Comparison of ENCODE assay signal across 14 cellular contexts in genomic region chr15:68432665-68433064, GRCh38. TPM values are rescaled to one million over a fixed set of nuclear protein-coding genes. Genes with fewer than 3 reads are reported as not detected.
DNase-seq lines count a peak whose midpoint lies in the region; ATAC-seq, FAIRE-seq and TF ChIP-seq lines count a peak whose summit lies in the region.
"Had no signal": no experiment of that assay in that cellular context is flagged by ENCODE, and none has a peak within 500 bp of the region (broad histone marks: within the 10 kb centered on the region; RNA-seq: fewer than 3 reads in every experiment).

No MANE protein-coding gene starts in this region.

- H3K79me2 ChIP-seq in HepG2 (ENCODE audit: insufficient read depth, low read length) = no peaks in the 10 kb centered on the region
- no peaks in the 10 kb centered on the region for H3K79me2 ChIP-seq in H1 (ENCODE audit: control insufficient read depth in 1 of 2, insufficient read depth in 2 of 2, low read length in 2 of 2)

- no peak overlapping the region for H2BK15ac ChIP-seq in H1 (ENCODE audit: low read length)

- peaks cover 84% of the 10 kb centered on the region for H3K27me3 Mint-ChIP-seq in nephron progenitor cell (ENCODE audit: low read depth, poor library complexity)
- peaks cover 57% of the 10 kb centered on the region for H3K27me3 Mint-ChIP-seq in activated T-helper 17 cell treated with anti-CD3 and anti-CD28 coated beads, Interleukin-2, amount 50 U/mL, for 72 hours

- WGBS in HepG2 (ENCODE audit: low lambda C conversion rate) = 38% methylated on average over 9 of the region's 9 CpGs
- WGBS in right lobe of liver (ENCODE audit: insufficient coverage, low coverage, low lambda C conversion rate, missing lambda C conversion rate) = 45% methylated on average over 9 of the region's 9 CpGs
- WGBS in H1 (ENCODE audit: extremely low coverage in 1 of 2, insufficient coverage in 1 of 2, insufficient read length in 1 of 2, insufficient replicate concordance in 2 of 2, low coverage in 1 of 2, low lambda C conversion rate in 2 of 2, missing lambda C conversion rate in 1 of 2), 2 experiments = 84% methylated on average over 9 of the region's 9 CpGs; no CpG with 5 or more reads in 1 of the 2 experiments

- peaks cover 8% of the 10 kb centered on the region; the same call in 1 of the 2 replicates for H3K23me2 ChIP-seq in H1 (ENCODE audit: low read depth, low read length)

- H3K27me3 ChIP-seq in HepG2 (ENCODE audit: control insufficient read depth in 1 of 2, insufficient read depth in 2 of 2, low read length in 2 of 2) (peaks cover 4 to 52% of the 10 kb centered on the region in 2 experiments; a peak in 4 of 5 replicates), right lobe of liver (peaks cover 0 to 16% of the 10 kb centered on the region in 2 donors), H1 (replicated peaks in 1 of 4; ENCODE audit: control insufficient read depth in 3 of 4, extremely low read depth in 1 of 4, insufficient read depth in 3 of 4, low read length in 3 of 4) (peaks cover 32 to 52% (median 51%) of the 10 kb centered on the region in 4 experiments), lower lobe of right lung (ENCODE audit: low read depth) (peaks cover 45% of the 10 kb centered on the region)

- no peak overlapping the region for H2BK120ac ChIP-seq in H1 (replicated peaks; ENCODE audit: low read depth, low read length)

- peak overlapping the region; percentile 74 for H3K4me3 Mint-ChIP-seq in nephron progenitor cell
- H3K4me3 Mint-ChIP-seq in activated T-helper 17 cell treated with anti-CD3 and anti-CD28 coated beads, Interleukin-2, amount 50 U/mL, for 72 hours = no peak overlapping the region
- H3K4me3 Mint-ChIP-seq: dendritic cell treated with granulocyte-macrophage colony-stimulating factor and Interleukin-4, amounts not matched to agents 40 ng/mL and 50 ng/mL, for 4 days had no signal

- TF ChIP-seq POLR2A in HepG2 (IDR thresholded peaks at IDR 0.05; ENCODE audit: insufficient read depth in 1 of 2, low read depth in 2 of 2, low read length in 2 of 2) = no peak
- no peak for TF ChIP-seq POLR2A in right lobe of liver (IDR thresholded peaks at IDR 0.05)
- no peak for TF ChIP-seq POLR2A in H1 (IDR thresholded peaks at IDR 0.05; ENCODE audit: control extremely low read depth in 1 of 2, low read depth in 2 of 2, low read length in 2 of 2)

- TF ChIP-seq EP300 in HepG2 (IDR thresholded peaks at IDR 0.05; ENCODE audit: low read depth in 2 of 2, low read length in 2 of 2) (no peak), HepG2 (CRISPR knock-in tag; IDR thresholded peaks at IDR 0.05; ENCODE audit: borderline replicate concordance) (no peak), H1 (IDR thresholded peaks at IDR 0.05; ENCODE audit: borderline replicate concordance in 1 of 2, low read depth in 2 of 2, low read length in 2 of 2) (no peak)

- ATAC-seq in HepG2 (no peak), right lobe of liver (no peak), lower lobe of right lung (no peak)
- no peak for ATAC-seq in activated T-helper 17 cell treated with anti-CD3 and anti-CD28 coated beads, Interleukin-2, amount 50 U/mL, for 72 hours (replicated peaks)

- H4K5ac ChIP-seq in H1 (ENCODE audit: insufficient read length, low read depth, low read length) = no peak overlapping the region

- no peak overlapping the region for H3K14ac ChIP-seq in H1 (ENCODE audit: insufficient read length)

- H3K36me3 Mint-ChIP-seq in nephron progenitor cell (ENCODE audit: low read depth) = no peaks in the 10 kb centered on the region
- no peaks in the 10 kb centered on the region for H3K36me3 Mint-ChIP-seq in activated T-helper 17 cell treated with anti-CD3 and anti-CD28 coated beads, Interleukin-2, amount 50 U/mL, for 72 hours (ENCODE audit: low read depth)

- H3K4ac ChIP-seq in H1 (replicated peaks; ENCODE audit: insufficient read length, low read depth, low read length) = no peak overlapping the region

- intact Hi-C loops in HepG2 (cut with micrococcal nuclease; ENCODE audit: unreplicated experiment) (no loop called here), right lobe of liver (cut with DNase I) (no loop called here), lower lobe of right lung (cut with DNase I) (no loop called here)

- no peak overlapping the region for H2BK5ac ChIP-seq in H1 (ENCODE audit: low read depth, low read length)

- H4K8ac ChIP-seq in H1 (ENCODE audit: extremely low read depth, insufficient read depth, low read length) = no peak overlapping the region

- no TSS peak for BruUV-seq in HepG2 (replicated peaks; lab: Mats Ljungman, UMichigan)

- no peak overlapping the region for H3K27ac Mint-ChIP-seq in nephron progenitor cell
- no peak overlapping the region for H3K27ac Mint-ChIP-seq in activated T-helper 17 cell treated with anti-CD3 and anti-CD28 coated beads, Interleukin-2, amount 50 U/mL, for 72 hours
- H3K27ac Mint-ChIP-seq: dendritic cell treated with granulocyte-macrophage colony-stimulating factor and Interleukin-4, amounts not matched to agents 40 ng/mL and 50 ng/mL, for 4 days had no signal

- no peak overlapping the region for H2AFZ ChIP-seq in HepG2 (ENCODE audit: low read length)
- no peak overlapping the region for H2AFZ ChIP-seq in H1 (ENCODE audit: low read length)

- no peaks in the 10 kb centered on the region for H3K9me3 Mint-ChIP-seq in nephron progenitor cell
- no peaks in the 10 kb centered on the region for H3K9me3 Mint-ChIP-seq in activated T-helper 17 cell treated with anti-CD3 and anti-CD28 coated beads, Interleukin-2, amount 50 U/mL, for 72 hours
- H3K9me3 Mint-ChIP-seq: dendritic cell treated with granulocyte-macrophage colony-stimulating factor and Interleukin-4, amounts not matched to agents 40 ng/mL and 50 ng/mL, for 4 days had no signal

- H3K4me2 ChIP-seq in HepG2 (ENCODE audit: low read depth, low read length) (no peak overlapping the region), H1 (ENCODE audit: insufficient read depth in 1 of 2, low read depth in 2 of 2, low read length in 2 of 2) (peak overlapping the region; percentile 96 to 97; a peak in 3 of 4 replicates)

- no peak overlapping the region for H2AK5ac ChIP-seq in H1 (ENCODE audit: low read depth, low read length)

- no peak overlapping the region for H2BK12ac ChIP-seq in H1 (ENCODE audit: low read depth, low read length)

- H3K9ac ChIP-seq in HepG2 (ENCODE audit: insufficient read depth, low read depth, low read length) (no peak overlapping the region), H1 (replicated peaks in 1 of 4; ENCODE audit: extremely low read depth in 1 of 4, low read depth in 3 of 4, low read length in 3 of 4) (no peak overlapping the region)

- FAIRE-seq in HepG2 (lab: Jason Lieb, UNC) (no peak), H1 (lab: Jason Lieb, UNC) (no peak)
- FAIRE-seq: frontal cortex had no signal

- H4K20me1 ChIP-seq in HepG2 (ENCODE audit: insufficient read depth, low read length) (no peaks in the 10 kb centered on the region), H1 (replicated peaks in 1 of 2; ENCODE audit: control insufficient read depth in 1 of 2, insufficient read depth in 2 of 2, low read length in 2 of 2) (peaks cover 2 to 3% of the 10 kb centered on the region in 2 experiments)

- no peak overlapping the region for H3K23ac ChIP-seq in H1 (ENCODE audit: insufficient read length)

- no peaks in the 10 kb centered on the region for H3K4me1 ChIP-seq in HepG2 (ENCODE audit: insufficient read depth, low read length)
- peaks cover 0 to 11% (median 0%) of the 10 kb centered on the region in 4 donors for H3K4me1 ChIP-seq in right lobe of liver
- H3K4me1 ChIP-seq in H1 (replicated peaks in 1 of 4; ENCODE audit: control insufficient read depth in 3 of 4, insufficient read depth in 4 of 4, low read length in 3 of 4) = peaks cover 0 to 5% (median 2%) of the 10 kb centered on the region in 4 experiments; a peak in 4 of 7 replicates
- peaks cover 10% of the 10 kb centered on the region for H3K4me1 ChIP-seq in lower lobe of right lung

- H3K36me3 ChIP-seq in HepG2 (replicated peaks in 1 of 2; ENCODE audit: control insufficient read depth in 1 of 2, insufficient read depth in 2 of 2, low read length in 2 of 2) (no peaks in the 10 kb centered on the region), right lobe of liver (no peaks in the 10 kb centered on the region), H1 (ENCODE audit: control insufficient read depth in 2 of 4, insufficient read depth in 4 of 4, low read length in 3 of 4) (no peaks in the 10 kb centered on the region), lower lobe of right lung (no peaks in the 10 kb centered on the region)

- in situ Hi-C loops in HepG2 (cut with HindIII; ENCODE audit: extremely low pct_ligation_motif_present, low pct_unique_long_range_greater_than_20kb) = no loop called here

- POLR2A ChIA-PET in HepG2 (lab: Yijun Ruan, JAX) (no interaction called here), H1 (lab: Charles Lee; ENCODE audit: partially characterized antibody) (no interaction called here)

- CTCF ChIA-PET in HepG2 (lab: Yijun Ruan, JAX; ENCODE audit: low intra/inter-chr PET ratio, low total read pairs) = no interaction called here
- CTCF ChIA-PET in H1 (lab: Charles Lee; ENCODE audit: partially characterized antibody) = no interaction called here

- no peaks in the 10 kb centered on the region for H3K79me1 ChIP-seq in H1 (ENCODE audit: low read depth, low read length)

- no peak overlapping the region for H4K91ac ChIP-seq in H1 (replicated peaks; ENCODE audit: insufficient read length, low read length)

- DNase-seq in HepG2 (ENCODE audit: low spot score) (no peak), right lobe of liver (no peak), H1 (ENCODE audit: low read depth in 1 of 2, low spot score in 2 of 2) (no peak), nephron progenitor cell (no peak), NCI-H146 (lab: John Stamatoyannopoulos, UW) (no peak), NCI-H1694 (lab: John Stamatoyannopoulos, UW) (no peak), lower lobe of right lung (no peak)
- DNase-seq: activated CD4-positive, CD25-positive, alpha-beta regulatory T cell treated with anti-CD3 and anti-CD28 coated beads, Interleukin-2, amount 50 U/mL, for 72 hours; activated naive CD4-positive, alpha-beta T cell treated with Interleukin-2 at 50 U/mL for 16 hours had no signal

- H3K56ac ChIP-seq in H1 (replicated peaks; ENCODE audit: insufficient read length, low read depth, low read length) = no peak overlapping the region

- peaks cover 11% of the 10 kb centered on the region for H3K4me1 Mint-ChIP-seq in nephron progenitor cell
- no peaks in the 10 kb centered on the region for H3K4me1 Mint-ChIP-seq in activated T-helper 17 cell treated with anti-CD3 and anti-CD28 coated beads, Interleukin-2, amount 50 U/mL, for 72 hours

- no peak overlapping the region for H2BK20ac ChIP-seq in H1 (ENCODE audit: low read length)

- H3K27ac ChIP-seq in HepG2 (ENCODE audit: extremely low read length, insufficient read depth, low read length) = no peak overlapping the region
- no peak overlapping the region for H3K27ac ChIP-seq in right lobe of liver
- H3K27ac ChIP-seq in H1 (ENCODE audit: low read depth, low read length) = no peak overlapping the region
- no peak overlapping the region for H3K27ac ChIP-seq in lower lobe of right lung
- H3K27ac ChIP-seq: epithelial cell of prostate had no signal

- TF ChIP-seq RAD21 in HepG2 (CRISPR knock-in tag; IDR thresholded peaks at IDR 0.05) (no peak), H1 (IDR thresholded peaks at IDR 0.05 in 1 of 2, conservative IDR thresholded peaks at IDR 0.05 in 1 of 2; ENCODE audit: low read depth in 2 of 2, low read length in 2 of 2) (no peak)

- H3K4me3 ChIP-seq in HepG2 (replicated peaks in 1 of 3; ENCODE audit: insufficient read depth in 1 of 3, low read depth in 2 of 3, low read length in 3 of 3) (no peak overlapping the region), right lobe of liver (no peak overlapping the region), H1 (ENCODE audit: extremely low read depth in 1 of 4, insufficient read depth in 2 of 4, low read depth in 3 of 4, low read length in 4 of 4) (peak overlapping the region in 1 of 4 experiments; percentile 66; a peak in 1 of 8 replicates), lower lobe of right lung (no peak overlapping the region)

- no peak overlapping the region for H3K18ac ChIP-seq in H1 (ENCODE audit: extremely low read depth, low read length)

- TF ChIP-seq CTCF in HepG2 (CRISPR knock-in tag; IDR thresholded peaks at IDR 0.05) = no peak
- TF ChIP-seq CTCF in right lobe of liver (IDR thresholded peaks at IDR 0.05) = no peak
- TF ChIP-seq CTCF in H1 (IDR thresholded peaks at IDR 0.05; ENCODE audit: control extremely low read depth in 1 of 3, insufficient read depth in 1 of 3, low read depth in 1 of 3, low read length in 3 of 3) = no peak
- no peak for TF ChIP-seq CTCF in nephron progenitor cell (IDR thresholded peaks at IDR 0.05)
- no peak for TF ChIP-seq CTCF in lower lobe of right lung (IDR thresholded peaks at IDR 0.05)

- no peaks in the 10 kb centered on the region for H3K9me3 ChIP-seq in HepG2 (ENCODE audit: low read length)
- no peaks in the 10 kb centered on the region for H3K9me3 ChIP-seq in right lobe of liver
- H3K9me3 ChIP-seq in H1 (ENCODE audit: insufficient read depth in 2 of 2, low read depth in 1 of 2, low read length in 1 of 2) = no peaks in the 10 kb centered on the region
- H3K9me3 ChIP-seq in lower lobe of right lung = no peaks in the 10 kb centered on the region

RNA-seq across cellular contexts. Expression of gene ITGA11, which starts 0.7 kb away (rescaled TPM):
- total RNA-seq in HepG2 (2016; rRNA removed; fragmentation: Illumina TruSeq; extraction: Trizol) = not detected in 2 replicates
- total RNA-seq in HepG2 (2016; cell fraction: cytosol; rRNA removed; fragmentation: Illumina TruSeq; extraction: Trizol; ENCODE audit: low read depth) = not detected in 2 replicates
- not detected in 2 replicates for total RNA-seq in HepG2 (2016; cell fraction: insoluble cytoplasmic fraction; rRNA removed; fragmentation: Illumina TruSeq; extraction: Trizol)
- total RNA-seq in HepG2 (2016; cell fraction: membrane; rRNA removed; fragmentation: Illumina TruSeq; extraction: Trizol) = not detected in 2 replicates
- total RNA-seq in HepG2 (2016; cell fraction: nucleus; rRNA removed; fragmentation: Illumina TruSeq; extraction: Trizol) = 0.03 TPM in 1 of 2 replicates, not detected in the other
- not detected in 2 replicates for polyA plus RNA-seq in HepG2 (2011; rRNA removed)
- not detected in 2 replicates for polyA plus RNA-seq in HepG2 (2011; cell fraction: cytosol; rRNA removed)
- 0.02 TPM in 2 replicates for polyA plus RNA-seq in HepG2 (2011; cell fraction: nucleus; rRNA removed)
- 0.01 TPM in 1 of 2 replicates, not detected in the other for polyA plus RNA-seq in HepG2 (2012)
- polyA plus RNA-seq in HepG2 (2016; cell fraction: cytosol; fragmentation: Illumina TruSeq; extraction: Trizol; ENCODE audit: low read depth) = not detected in 2 replicates
- polyA plus RNA-seq in HepG2 (2016; cell fraction: insoluble cytoplasmic fraction; fragmentation: Illumina TruSeq; extraction: Trizol; ENCODE audit: low read depth) = not detected in 2 replicates
- not detected in 2 replicates for polyA plus RNA-seq in HepG2 (2016; cell fraction: membrane; fragmentation: Illumina TruSeq; extraction: Trizol; ENCODE audit: low read depth)
- polyA plus RNA-seq in HepG2 (2016; cell fraction: nucleus; fragmentation: Illumina TruSeq; extraction: Trizol; ENCODE audit: insufficient read depth, low read depth) = not detected in 2 replicates
- not detected in 2 replicates for polyA minus RNA-seq in HepG2 (2011; rRNA and poly(A)+ RNA removed; ENCODE audit: low replicate concordance)
- polyA minus RNA-seq in HepG2 (2011; cell fraction: cytosol; rRNA and poly(A)+ RNA removed) = not detected in 2 replicates
- polyA minus RNA-seq in HepG2 (2011; cell fraction: nucleus; rRNA and poly(A)+ RNA removed) = 0.12 TPM in 1 of 2 replicates, not detected in the other
- total RNA-seq in right lobe of liver = 1 to 10 TPM in 1 of 6 experiments, under 1 TPM in 5; 0.51 to 1.4 (median 0.73) TPM
- 0.06 TPM in 1 of 2 replicates, not detected in the other for total RNA-seq in H1 (2021; fragmentation: NEBNext Ultra II Directional; extraction: Animal tissue kit (Norgen Biotek cat#: 25700))
- 0.05 and 0.06 TPM in 2 replicates for polyA plus RNA-seq in H1 (2011; rRNA removed)
- polyA plus RNA-seq in H1 (2011; cell fraction: cytosol; rRNA removed) = 0.12 TPM
- polyA plus RNA-seq in H1 (2011; cell fraction: nucleus; rRNA removed) = 0.30 TPM
- 0.10 to 0.42 TPM (median 0.29 TPM) in 4 replicates for polyA plus RNA-seq in H1 (2012, experiment 1 of 2)
- 0.08 TPM for polyA plus RNA-seq in H1 (2012, experiment 2 of 2)
- 0.16 TPM for polyA plus RNA-seq in H1 (2013, experiment 1 of 2)
- polyA plus RNA-seq in H1 (2013, experiment 2 of 2) = 0.06 TPM
- polyA minus RNA-seq in H1 (2011; rRNA and poly(A)+ RNA removed) = 0.03 and 0.12 TPM in 2 replicates
- not detected for polyA minus RNA-seq in H1 (2011; cell fraction: cytosol; rRNA and poly(A)+ RNA removed)
- 0.90 TPM for polyA minus RNA-seq in H1 (2011; cell fraction: nucleus; rRNA and poly(A)+ RNA removed)
- total RNA-seq in activated T-helper 17 cell treated with anti-CD3 and anti-CD28 coated beads, Interleukin-2, amount 50 U/mL, for 72 hours = 10 to 100 TPM in 1 of 2 donors, under 1 TPM in 1; 0.95 to 13.1 TPM
- total RNA-seq in lower lobe of right lung = 2.7 TPM
- polyA plus RNA-seq: neural cell had no signal
